9 cellular contexts compared by ENCODE assay signal in genomic region chr13:95087746-95088305, GRCh38.
A peak's percentile ranks its signal among the peaks of the same experiment; 100 is the strongest.
DNase-seq lines count a peak whose midpoint lies in the region; ATAC-seq, FAIRE-seq and TF ChIP-seq lines count a peak whose summit lies in the region.
"Had no signal": no experiment of that assay in that cellular context is flagged by ENCODE, and none has a peak within 500 bp of the region (broad histone marks: within the 10 kb centered on the region; RNA-seq: fewer than 3 reads in every experiment).

No MANE protein-coding gene starts in this region.

- no peak for DNase-seq in GM12892 (ENCODE audit: insufficient read length)
- peak; percentile 3 for DNase-seq in MV-4-11 (lab: John Stamatoyannopoulos, UW)
- DNase-seq in astrocyte of the cerebellum (ENCODE audit: low read depth): peak; percentile 23
- DNase-seq in iris pigment epithelial cell (ENCODE audit: low read depth): peak; percentile 85
- no peak for DNase-seq in COLO668 (lab: John Stamatoyannopoulos, UW; ENCODE audit: unreplicated experiment)
- DNase-seq: activated CD4-positive, alpha-beta memory T cell treated with anti-CD3 and anti-CD28 coated beads, Interleukin-2, amount 10 ng/mL, durations not matched to agents 7 days and 5 days; T-helper 2 cell had no signal

- peak; percentile 77 for FAIRE-seq in GM12892 (lab: Jason Lieb, UNC)

- H3K4me3 ChIP-seq in astrocyte of the cerebellum (ENCODE audit: low read depth, low read length): no peak overlapping the region

- in situ Hi-C loops in astrocyte of the cerebellum (cut with HindIII; ENCODE audit: low sequenced_read_pairs): no loop called here

- TF ChIP-seq CTCF in astrocyte of the cerebellum (IDR thresholded peaks at IDR 0.05; ENCODE audit: low read depth, low read length, missing control alignments): no peak

- ATAC-seq in HG02973 (IDR thresholded peaks at IDR 0.05; ENCODE audit: unreplicated experiment) (no peak), HG02870 (IDR thresholded peaks at IDR 0.05; ENCODE audit: unreplicated experiment) (no peak)

- no peak for TF ChIP-seq POLR2A in GM12892 (IDR thresholded peaks at IDR 0.05; ENCODE audit: low read depth, low read length)

Comparison
In these comparisons a context has a peak if more than half of its experiments do, and no peak if none do; other contexts are left out.
1. DNase-seq: peak in MV-4-11 (single experiment), astrocyte of the cerebellum (single experiment) and iris pigment epithelial cell (single experiment); none in GM12892 (single experiment) and COLO668 (single experiment).